Comparison of ENCODE assay signal across 22 cellular contexts in the genomic region with DNA sequence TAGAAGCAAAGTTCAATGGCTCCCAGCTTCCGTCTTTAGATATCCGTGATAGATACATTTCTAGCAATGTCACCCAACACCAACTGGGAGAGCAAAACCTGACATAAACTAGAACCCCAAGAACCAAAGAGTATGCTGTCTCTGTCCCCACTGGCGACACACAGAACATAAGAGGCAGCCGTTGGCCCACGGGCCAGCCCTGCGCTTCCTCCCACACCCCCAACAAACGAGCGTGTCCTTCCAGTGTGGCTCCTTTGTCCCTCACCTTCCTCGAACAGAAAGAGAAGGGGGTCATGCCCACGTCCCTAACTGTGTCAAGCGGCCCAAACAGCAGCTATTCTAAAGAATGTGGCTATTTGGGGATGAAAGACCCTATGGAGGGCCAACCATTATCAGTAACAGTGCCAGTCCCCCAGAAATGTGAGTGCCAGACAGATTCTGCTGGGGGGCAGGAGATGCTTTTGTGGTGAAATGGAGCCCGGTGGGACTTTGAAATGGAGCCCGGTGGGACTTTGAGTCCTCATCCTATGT.
"Had no signal": no experiment of that assay in that cellular context is flagged by ENCODE, and none has a peak within 500 bp of the region (broad histone marks: within the 10 kb centered on the region; RNA-seq: fewer than 3 reads in every experiment).

No MANE protein-coding gene starts in this region.

- H3K4me3 ChIP-seq: body of pancreas, colonic mucosa, esophagus squamous epithelium, skin epidermis, testis, upper lobe of right lung had no signal

- H3K9me3 Mint-ChIP-seq: activated CD4-positive, alpha-beta memory T cell treated with anti-CD3 and anti-CD28 coated beads, Interleukin-2, amount 10 ng/mL, durations not matched to agents 7 days and 5 days; nephron; stimulated activated naive CD8-positive, alpha-beta T cell treated with anti-CD3 and anti-CD28 coated beads, Interleukin-15, amount 100 ng/mL, for 72 hours; T-cell had no signal

- H3K4me1 ChIP-seq: body of pancreas, colonic mucosa, esophagus squamous epithelium, testis, upper lobe of right lung had no signal

- H3K9me3 ChIP-seq: body of pancreas, colonic mucosa, esophagus squamous epithelium, SK-N-SH, testis, upper lobe of right lung had no signal

- H3K36me3 Mint-ChIP-seq: T-cell had no signal

- ATAC-seq: body of pancreas, right cardiac atrium, upper lobe of right lung had no signal

- DNase-seq: activated naive CD4-positive, alpha-beta T cell treated with anti-CD3 and anti-CD28 coated beads, Interleukin-2, amount 50 U/mL, for 16 hours; amniotic stem cell; body of pancreas; central memory CD4-positive, alpha-beta T cell; colonic mucosa; effector CD4-positive, alpha-beta T cell; esophagus squamous epithelium; hippocampal formation; kidney glomerular epithelial cell; mesendoderm; nucleus accumbens; right cardiac atrium; SK-N-SH; T-cell; testis; upper lobe of right lung had no signal

- H3K36me3 ChIP-seq: colonic mucosa, esophagus squamous epithelium, upper lobe of right lung had no signal

- H3K27me3 Mint-ChIP-seq: stimulated activated naive CD8-positive, alpha-beta T cell treated with anti-CD3 and anti-CD28 coated beads, Interleukin-15, amount 100 ng/mL, for 72 hours; T-cell had no signal

- H3K27me3 ChIP-seq: body of pancreas, colonic mucosa, testis, upper lobe of right lung had no signal

- H3K4me3 Mint-ChIP-seq: nephron had no signal

- H3K27ac Mint-ChIP-seq: progenitor cell of endocrine pancreas, T-cell had no signal

- H3K27ac ChIP-seq: body of pancreas, colonic mucosa, esophagus squamous epithelium, skin epidermis, testis, upper lobe of right lung, VCaP had no signal
